9 cellular contexts compared by ENCODE assay signal in the genomic region with DNA sequence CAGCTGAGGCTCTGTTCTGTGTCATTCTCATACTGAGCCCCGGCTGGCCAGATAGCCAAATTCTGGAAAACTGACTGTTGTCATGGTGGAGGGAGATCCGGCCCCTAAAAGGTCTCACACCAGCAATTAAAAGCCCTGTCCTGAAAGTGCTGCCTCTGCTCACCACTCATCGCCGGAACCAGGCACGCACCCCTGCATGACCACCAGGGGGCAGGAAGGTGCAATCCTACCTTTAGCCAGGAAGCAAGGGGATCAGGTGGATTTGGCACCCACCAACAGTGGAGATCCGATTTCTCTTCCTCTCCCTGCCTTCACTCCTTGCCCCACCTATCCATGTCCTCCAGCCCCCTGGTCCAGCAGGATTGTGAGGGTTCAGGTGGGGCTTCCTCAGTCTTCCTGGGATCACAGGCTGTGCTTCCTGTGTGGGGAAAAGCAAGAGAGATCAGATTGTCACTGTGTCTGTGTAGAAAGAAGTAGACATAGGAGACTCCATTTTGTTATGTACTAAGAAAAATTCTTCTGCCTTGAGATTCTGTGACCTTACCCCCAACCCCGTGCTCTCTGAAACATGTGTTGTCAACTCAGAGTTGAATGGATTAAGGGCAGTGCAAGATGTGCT. TPM values are rescaled to one million over a fixed set of nuclear protein-coding genes. Genes with fewer than 3 reads are reported as not detected.
DNase-seq lines count a peak whose midpoint lies in the region; ATAC-seq, FAIRE-seq and TF ChIP-seq lines count a peak whose summit lies in the region.
"Had no signal": no experiment of that assay in that cellular context is flagged by ENCODE, and none has a peak within 500 bp of the region (broad histone marks: within the 10 kb centered on the region; RNA-seq: fewer than 3 reads in every experiment).

No MANE protein-coding gene starts in this region.

- peaks cover 9% of the 10 kb centered on the region for H3F3A ChIP-seq in GM23338 (replicated peaks; ENCODE audit: low read depth)

- H3K4me3 ChIP-seq in BJ (ENCODE audit: low read depth, low read length): no peak overlapping the region
- H3K4me3 ChIP-seq in GM23338: no peak overlapping the region
- H3K4me3 ChIP-seq in H1 (ENCODE audit: extremely low read depth in 1 of 4, insufficient read depth in 2 of 4, low read depth in 3 of 4, low read length in 4 of 4): no peak overlapping the region

- CTCF ChIA-PET in BJ (lab: Yijun Ruan, JAX): interaction anchor here (0.6 to 2.8 kb wide), 12 partner anchors 10 to 162 kb away, joined by 3 to 22 read pairs (median 6); no protein-coding TSS in a partner anchor
- CTCF ChIA-PET in H1 (lab: Charles Lee; ENCODE audit: partially characterized antibody): interaction anchor here (0.8 to 12.6 kb wide), 10 partner anchors 10 to 179 kb away, joined by 3 to 114 read pairs (median 6); partner anchors contain the start of genes CACNA2D2 and RASSF1

- H3K56ac ChIP-seq in H1 (replicated peaks; ENCODE audit: insufficient read length, low read depth, low read length): no peak overlapping the region

- H3K27ac ChIP-seq in GM23338 (ENCODE audit: low read depth) (peak overlapping the region; percentile 84), H1 (ENCODE audit: low read depth, low read length) (no peak overlapping the region)

- peak; percentile 80 to 86 for TF ChIP-seq RAD21 in H1 (IDR thresholded peaks at IDR 0.05 in 1 of 2, conservative IDR thresholded peaks at IDR 0.05 in 1 of 2; ENCODE audit: low read depth in 2 of 2, low read length in 2 of 2)

- no peaks in the 10 kb centered on the region for H3K9me3 Mint-ChIP-seq in GM23338
- H3K9me3 Mint-ChIP-seq in naive thymus-derived CD8-positive, alpha-beta T cell: no peaks in the 10 kb centered on the region
- H3K9me3 Mint-ChIP-seq in stimulated activated naive CD8-positive, alpha-beta T cell treated with anti-CD3 and anti-CD28 coated beads, Interleukin-15, amount 100 ng/mL, for 72 hours: no peaks in the 10 kb centered on the region
- H3K9me3 Mint-ChIP-seq: IgD-negative memory B cell had no signal

- H3K4me1 Mint-ChIP-seq in GM23338: peaks cover 85% of the 10 kb centered on the region
- H3K4me1 Mint-ChIP-seq in naive thymus-derived CD8-positive, alpha-beta T cell: peaks cover 8 to 28% (median 20%) of the 10 kb centered on the region in 4 donors
- H3K4me1 Mint-ChIP-seq in stimulated activated naive CD8-positive, alpha-beta T cell treated with anti-CD3 and anti-CD28 coated beads, Interleukin-15, amount 100 ng/mL, for 72 hours: peaks cover 26% of the 10 kb centered on the region

- POLR2A ChIA-PET in BJ (lab: Charles Lee): no interaction called here
- POLR2A ChIA-PET in H1 (lab: Charles Lee; ENCODE audit: partially characterized antibody): interaction anchor here (1.0 kb wide), 1 partner anchor 15 kb away, joined by 3 read pairs; no protein-coding TSS in a partner anchor
- POLR2A ChIA-PET in naive thymus-derived CD8-positive, alpha-beta T cell (lab: Charles Lee): no interaction called here

- no peaks in the 10 kb centered on the region for H3K9me3 ChIP-seq in H1 (ENCODE audit: insufficient read depth in 2 of 2, low read depth in 1 of 2, low read length in 1 of 2)

- no peak for TF ChIP-seq EP300 in H1 (IDR thresholded peaks at IDR 0.05; ENCODE audit: borderline replicate concordance in 1 of 2, low read depth in 2 of 2, low read length in 2 of 2)

- H3K36me3 Mint-ChIP-seq in GM23338 (ENCODE audit: low read depth): no peaks in the 10 kb centered on the region
- H3K36me3 Mint-ChIP-seq in naive thymus-derived CD8-positive, alpha-beta T cell: no peaks in the 10 kb centered on the region

- H3K18ac ChIP-seq in H1 (ENCODE audit: extremely low read depth, low read length): peak overlapping the region; percentile 65; the same call in 1 of the 2 replicates

- no peak overlapping the region for H3K23ac ChIP-seq in H1 (ENCODE audit: insufficient read length)

- H2BK12ac ChIP-seq in H1 (ENCODE audit: low read depth, low read length): peak overlapping the region; percentile 96; the same call in 1 of the 2 replicates

- no peak overlapping the region; the same call in 1 of the 2 replicates for H2BK15ac ChIP-seq in H1 (ENCODE audit: low read length)

- peak overlapping the region; percentile 49 for H4K91ac ChIP-seq in H1 (replicated peaks; ENCODE audit: insufficient read length, low read length)

- DNase-seq in BJ (ENCODE audit: low read depth): no peak
- peak; percentile 89 for DNase-seq in GM23338 (ENCODE audit: low spot score)
- peak; percentile 57 for DNase-seq in NCI-H526 treated with DMSO at 0.1 percent for 48 hours (lab: John Stamatoyannopoulos, UW)
- DNase-seq in activated CD8-positive, alpha-beta memory T cell treated with anti-CD3 and anti-CD28 coated beads for 24 hours: peak; percentile 91
- DNase-seq in H1 (ENCODE audit: low read depth in 1 of 2, low spot score in 2 of 2): peak; percentile 81 to 95
- peak; percentile 51 to 80 (median 68) for DNase-seq in naive thymus-derived CD8-positive, alpha-beta T cell
- peak; percentile 68 to 74 for DNase-seq in stimulated activated naive CD8-positive, alpha-beta T cell treated with anti-CD3 and anti-CD28 coated beads, Interleukin-15, amount 100 ng/mL, for 72 hours

- peak overlapping the region; percentile 77; the same call in 1 of the 2 replicates for H2BK20ac ChIP-seq in H1 (ENCODE audit: low read length)

- H3K4me2 ChIP-seq in GM23338: peak overlapping the region; percentile 71
- no peak overlapping the region; a peak in 1 of 4 replicates for H3K4me2 ChIP-seq in H1 (ENCODE audit: insufficient read depth in 1 of 2, low read depth in 2 of 2, low read length in 2 of 2)

- no peak overlapping the region for H2BK120ac ChIP-seq in H1 (replicated peaks; ENCODE audit: low read depth, low read length)

- H3K9ac ChIP-seq in H1 (replicated peaks in 1 of 4; ENCODE audit: extremely low read depth in 1 of 4, low read depth in 3 of 4, low read length in 3 of 4): no peak overlapping the region

- WGBS in H1 (ENCODE audit: extremely low coverage in 1 of 2, insufficient coverage in 1 of 2, insufficient read length in 1 of 2, insufficient replicate concordance in 2 of 2, low coverage in 1 of 2, low lambda C conversion rate in 2 of 2, missing lambda C conversion rate in 1 of 2), 2 experiments: 18% methylated on average over 7 of the region's 7 CpGs; no CpG with 5 or more reads in 1 of the 2 experiments

- no peak overlapping the region for H2AK5ac ChIP-seq in H1 (ENCODE audit: low read depth, low read length)

- H4K20me1 ChIP-seq in GM23338 (replicated peaks; ENCODE audit: insufficient read depth) (no peaks in the 10 kb centered on the region), H1 (replicated peaks in 1 of 2; ENCODE audit: control insufficient read depth in 1 of 2, insufficient read depth in 2 of 2, low read length in 2 of 2) (no peaks in the 10 kb centered on the region)

- peak overlapping the region; percentile 73; the same call in 1 of the 2 replicates for H2BK5ac ChIP-seq in H1 (ENCODE audit: low read depth, low read length)

- ATAC-seq in GM23338 (peak; percentile 57), GM21576 (IDR thresholded peaks at IDR 0.05; ENCODE audit: unreplicated experiment) (no peak)
- peak; percentile 79 to 86 for ATAC-seq in naive thymus-derived CD8-positive, alpha-beta T cell
- peak; percentile 74 for ATAC-seq in stimulated activated naive CD8-positive, alpha-beta T cell treated with anti-CD3 and anti-CD28 coated beads, Interleukin-15, amount 100 ng/mL, for 72 hours

- no peak overlapping the region for H3K4me3 Mint-ChIP-seq in GM23338
- peak overlapping the region in 1 of 10 donors; percentile 26 for H3K4me3 Mint-ChIP-seq in naive thymus-derived CD8-positive, alpha-beta T cell
- no peak overlapping the region for H3K4me3 Mint-ChIP-seq in stimulated activated naive CD8-positive, alpha-beta T cell treated with anti-CD3 and anti-CD28 coated beads, Interleukin-15, amount 100 ng/mL, for 72 hours

- no peak overlapping the region for H4K8ac ChIP-seq in H1 (ENCODE audit: extremely low read depth, insufficient read depth, low read length)

- no peaks in the 10 kb centered on the region for H3K36me3 ChIP-seq in BJ (ENCODE audit: control insufficient read depth, insufficient read depth, low read length)
- no peaks in the 10 kb centered on the region for H3K36me3 ChIP-seq in GM23338 (ENCODE audit: insufficient read depth)
- no peaks in the 10 kb centered on the region for H3K36me3 ChIP-seq in H1 (ENCODE audit: control insufficient read depth in 2 of 4, insufficient read depth in 4 of 4, low read length in 3 of 4)

- no peaks in the 10 kb centered on the region for H3K79me1 ChIP-seq in H1 (ENCODE audit: low read depth, low read length)

- H3K27me3 ChIP-seq in BJ (ENCODE audit: control insufficient read depth, insufficient read depth, low read length) (peaks cover 16% of the 10 kb centered on the region), GM23338 (ENCODE audit: insufficient read depth) (no peaks in the 10 kb centered on the region), H1 (replicated peaks in 1 of 4; ENCODE audit: control insufficient read depth in 3 of 4, extremely low read depth in 1 of 4, insufficient read depth in 3 of 4, low read length in 3 of 4) (no peaks in the 10 kb centered on the region)

- H3K27ac Mint-ChIP-seq in GM23338: peak overlapping the region; percentile 48; the same call in 1 of the 2 replicates
- no peak overlapping the region for H3K27ac Mint-ChIP-seq in naive thymus-derived CD8-positive, alpha-beta T cell
- H3K27ac Mint-ChIP-seq in stimulated activated naive CD8-positive, alpha-beta T cell treated with anti-CD3 and anti-CD28 coated beads, Interleukin-15, amount 100 ng/mL, for 72 hours: no peak overlapping the region

- H3K79me2 ChIP-seq in GM23338 (replicated peaks; ENCODE audit: insufficient read depth) (no peaks in the 10 kb centered on the region), H1 (ENCODE audit: control insufficient read depth in 1 of 2, insufficient read depth in 2 of 2, low read length in 2 of 2) (no peaks in the 10 kb centered on the region)

- no peaks in the 10 kb centered on the region; the same call in none of the 2 replicates for H3K23me2 ChIP-seq in H1 (ENCODE audit: low read depth, low read length)

- peak overlapping the region; percentile 7 for H4K5ac ChIP-seq in H1 (ENCODE audit: insufficient read length, low read depth, low read length)

- peak; percentile 91 for FAIRE-seq in H1 (lab: Jason Lieb, UNC)

- TF ChIP-seq POLR2A in H1 (IDR thresholded peaks at IDR 0.05; ENCODE audit: control extremely low read depth in 1 of 2, low read depth in 2 of 2, low read length in 2 of 2): no peak

- TF ChIP-seq CTCF in BJ (IDR thresholded peaks at IDR 0.05; ENCODE audit: insufficient read depth, low read depth, low read length): peak; percentile 94
- peak; percentile 95 to 99 for TF ChIP-seq CTCF in GM23338 (conservative IDR thresholded peaks at IDR 0.05; ENCODE audit: low read depth in 2 of 2)
- TF ChIP-seq CTCF in H1 (IDR thresholded peaks at IDR 0.05; ENCODE audit: control extremely low read depth in 1 of 3, insufficient read depth in 1 of 3, low read depth in 1 of 3, low read length in 3 of 3): peak in 2 of 3 experiments; percentile 95 to 99; a peak in 3 of 4 replicates

- H3K4me1 ChIP-seq in GM23338 (ENCODE audit: insufficient read depth): peaks cover 61% of the 10 kb centered on the region
- peaks cover 3 to 55% (median 42%) of the 10 kb centered on the region in 4 experiments for H3K4me1 ChIP-seq in H1 (replicated peaks in 1 of 4; ENCODE audit: control insufficient read depth in 3 of 4, insufficient read depth in 4 of 4, low read length in 3 of 4)

- H2AFZ ChIP-seq in GM23338: peak overlapping the region; percentile 79; the same call in 1 of the 2 replicates
- H2AFZ ChIP-seq in H1 (ENCODE audit: low read length): no peak overlapping the region

- no peak overlapping the region for H3K4ac ChIP-seq in H1 (replicated peaks; ENCODE audit: insufficient read length, low read depth, low read length)

- H3K14ac ChIP-seq in H1 (ENCODE audit: insufficient read length): no peak overlapping the region

- H3K27me3 Mint-ChIP-seq in GM23338 (ENCODE audit: insufficient read depth, low read depth, poor library complexity): peaks cover 34% of the 10 kb centered on the region
- H3K27me3 Mint-ChIP-seq in naive thymus-derived CD8-positive, alpha-beta T cell: peaks cover 0 to 3% (median 0%) of the 10 kb centered on the region in 5 donors
- peaks cover 34% of the 10 kb centered on the region for H3K27me3 Mint-ChIP-seq in stimulated activated naive CD8-positive, alpha-beta T cell treated with anti-CD3 and anti-CD28 coated beads, Interleukin-15, amount 100 ng/mL, for 72 hours

- H3K9me2 ChIP-seq in GM23338 (ENCODE audit: insufficient read depth): no peaks in the 10 kb centered on the region

RNA-seq across cellular contexts. Expression of gene CACNA2D2, which starts 16.1 kb away (rescaled TPM):
- polyA plus RNA-seq in BJ (2011; rRNA removed) (0.04 and 0.11 TPM in 2 replicates), GM23338 (2016; fragmentation: Nextera tagmentation; extraction: Ambion mirVana) (4.7 and 5.4 TPM in 2 replicates), H1 (2011; rRNA removed) (24.9 and 25.0 TPM in 2 replicates)
- 0.19 TPM in 1 of 2 replicates, not detected in the other for polyA minus RNA-seq in BJ (2011; rRNA and poly(A)+ RNA removed)
- total RNA-seq in GM23338 (2014; rRNA removed; shearing (Covaris generic)): 10.3 and 11.4 TPM in 2 replicates
- total RNA-seq in H1 (2021; fragmentation: NEBNext Ultra II Directional; extraction: Animal tissue kit (Norgen Biotek cat#: 25700)): 14.0 and 14.1 TPM in 2 replicates
- polyA plus RNA-seq in H1 (2011; cell fraction: cytosol; rRNA removed): 14.3 TPM
- 43.9 TPM for polyA plus RNA-seq in H1 (2011; cell fraction: nucleus; rRNA removed)
- polyA plus RNA-seq in H1 (2012, experiment 1 of 2): 16.0 to 28.5 TPM (median 22.8 TPM) in 4 replicates
- 13.3 TPM for polyA plus RNA-seq in H1 (2012, experiment 2 of 2)
- 16.1 TPM for polyA plus RNA-seq in H1 (2013, experiment 1 of 2)
- 13.8 TPM for polyA plus RNA-seq in H1 (2013, experiment 2 of 2)
- polyA minus RNA-seq in H1 (2011; rRNA and poly(A)+ RNA removed): 16.8 and 18.9 TPM in 2 replicates
- polyA minus RNA-seq in H1 (2011; cell fraction: cytosol; rRNA and poly(A)+ RNA removed): 14.2 TPM
- polyA minus RNA-seq in H1 (2011; cell fraction: nucleus; rRNA and poly(A)+ RNA removed): 9.4 TPM
- total RNA-seq in naive thymus-derived CD8-positive, alpha-beta T cell: 1 to 10 TPM; 4.0 to 4.9 TPM
- 1 to 10 TPM in 1 of 3 donors, under 1 TPM in 2; 0.40 to 1.5 (median 0.40) TPM for polyA plus RNA-seq in naive thymus-derived CD8-positive, alpha-beta T cell

RNA-seq across cellular contexts. Expression of gene C3orf18, which starts 48.0 kb away (rescaled TPM):
- polyA plus RNA-seq in BJ (2011; rRNA removed): 16.8 and 30.4 TPM in 2 replicates
- polyA minus RNA-seq in BJ (2011; rRNA and poly(A)+ RNA removed): 8.3 and 15.7 TPM in 2 replicates
- total RNA-seq in GM23338 (2014; rRNA removed; shearing (Covaris generic)): 7.7 and 10.3 TPM in 2 replicates
- 2.4 TPM in 2 replicates for polyA plus RNA-seq in GM23338 (2016; fragmentation: Nextera tagmentation; extraction: Ambion mirVana)
- 7.5 and 8.2 TPM in 2 replicates for total RNA-seq in H1 (2021; fragmentation: NEBNext Ultra II Directional; extraction: Animal tissue kit (Norgen Biotek cat#: 25700))
- polyA plus RNA-seq in H1 (2011; rRNA removed): 15.0 and 21.9 TPM in 2 replicates
- 15.7 TPM for polyA plus RNA-seq in H1 (2011; cell fraction: cytosol; rRNA removed)
- polyA plus RNA-seq in H1 (2011; cell fraction: nucleus; rRNA removed): 25.8 TPM
- 7.4 to 15.9 TPM (median 11.4 TPM) in 4 replicates for polyA plus RNA-seq in H1 (2012, experiment 1 of 2)
- polyA plus RNA-seq in H1 (2012, experiment 2 of 2): 6.3 TPM
- polyA plus RNA-seq in H1 (2013, experiment 1 of 2): 4.8 TPM
- 3.9 TPM for polyA plus RNA-seq in H1 (2013, experiment 2 of 2)
- 12.0 and 13.5 TPM in 2 replicates for polyA minus RNA-seq in H1 (2011; rRNA and poly(A)+ RNA removed)
- 5.3 TPM for polyA minus RNA-seq in H1 (2011; cell fraction: cytosol; rRNA and poly(A)+ RNA removed)
- polyA minus RNA-seq in H1 (2011; cell fraction: nucleus; rRNA and poly(A)+ RNA removed): 5.2 TPM
- 10 to 100 TPM; 17.7 to 18.4 TPM for total RNA-seq in naive thymus-derived CD8-positive, alpha-beta T cell
- 10 to 100 TPM; 14.1 to 17.3 (median 14.2) TPM for polyA plus RNA-seq in naive thymus-derived CD8-positive, alpha-beta T cell

RNA-seq across cellular contexts. Expression of gene HEMK1, which starts 49.7 kb away (rescaled TPM):
- polyA plus RNA-seq in BJ (2011; rRNA removed): 14.4 and 21.3 TPM in 2 replicates
- polyA minus RNA-seq in BJ (2011; rRNA and poly(A)+ RNA removed): 8.2 and 12.3 TPM in 2 replicates
- total RNA-seq in GM23338 (2014; rRNA removed; shearing (Covaris generic)): 5.6 and 8.5 TPM in 2 replicates
- polyA plus RNA-seq in GM23338 (2016; fragmentation: Nextera tagmentation; extraction: Ambion mirVana): 10.1 and 11.0 TPM in 2 replicates
- total RNA-seq in H1 (2021; fragmentation: NEBNext Ultra II Directional; extraction: Animal tissue kit (Norgen Biotek cat#: 25700)): 9.6 and 9.7 TPM in 2 replicates
- polyA plus RNA-seq in H1 (2011; rRNA removed): 10.6 and 13.4 TPM in 2 replicates
- polyA plus RNA-seq in H1 (2011; cell fraction: cytosol; rRNA removed): 13.2 TPM
- polyA plus RNA-seq in H1 (2011; cell fraction: nucleus; rRNA removed): 26.4 TPM
- polyA plus RNA-seq in H1 (2012, experiment 1 of 2): 7.1 to 12.4 TPM (median 9.2 TPM) in 4 replicates
- 10.5 TPM for polyA plus RNA-seq in H1 (2012, experiment 2 of 2)
- 9.5 TPM for polyA plus RNA-seq in H1 (2013, experiment 1 of 2)
- 8.7 TPM for polyA plus RNA-seq in H1 (2013, experiment 2 of 2)
- polyA minus RNA-seq in H1 (2011; rRNA and poly(A)+ RNA removed): 8.1 and 9.2 TPM in 2 replicates
- 3.8 TPM for polyA minus RNA-seq in H1 (2011; cell fraction: cytosol; rRNA and poly(A)+ RNA removed)
- polyA minus RNA-seq in H1 (2011; cell fraction: nucleus; rRNA and poly(A)+ RNA removed): 18.3 TPM
- total RNA-seq in naive thymus-derived CD8-positive, alpha-beta T cell: 10 to 100 TPM; 65.1 to 67.1 TPM
- polyA plus RNA-seq in naive thymus-derived CD8-positive, alpha-beta T cell: 10 to 100 TPM; 20.2 to 43.1 (median 30.3) TPM
